9 cellular contexts compared by ENCODE assay signal in the genomic region with DNA sequence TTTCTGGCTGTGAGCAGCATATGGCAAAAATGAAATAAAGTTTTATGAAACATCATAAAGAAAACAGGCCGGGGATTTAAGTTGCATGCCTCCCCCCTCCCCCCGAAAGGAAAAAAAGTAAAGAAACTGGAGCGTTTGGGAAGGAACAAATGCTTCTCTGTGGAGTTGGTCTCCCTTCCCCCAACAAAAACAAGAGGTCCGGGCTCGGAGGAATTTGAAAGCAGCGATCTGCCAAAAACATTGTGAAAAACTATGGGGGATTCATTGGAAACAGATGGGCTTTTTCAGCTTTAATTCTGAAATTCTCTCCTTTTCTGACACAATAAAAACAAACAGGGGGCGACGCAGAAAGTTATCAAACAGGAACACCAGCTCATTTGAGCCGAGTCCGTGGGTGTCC. TPM values are rescaled to one million over a fixed set of nuclear protein-coding genes. Genes with fewer than 3 reads are reported as not detected.
DNase-seq lines count a peak whose midpoint lies in the region; ATAC-seq, FAIRE-seq and TF ChIP-seq lines count a peak whose summit lies in the region.
"Had no signal": no experiment of that assay in that cellular context is flagged by ENCODE, and none has a peak within 500 bp of the region (broad histone marks: within the 10 kb centered on the region; RNA-seq: fewer than 3 reads in every experiment).

No MANE protein-coding gene starts in this region.

- no peak for ATAC-seq in HG02623 (IDR thresholded peaks at IDR 0.05; ENCODE audit: unreplicated experiment)

- H3K9me3 Mint-ChIP-seq in activated T-helper 1 cell treated with anti-CD3 and anti-CD28 coated beads, Interleukin-12 subunit alpha, Interleukin-12 subunit beta, Interleukin-2, Interleukin-4 antibody, amounts not matched to agents 30 ng/mL and 10 ng/mL and 1 ng/mL, durations not matched to agents 14 hours and 24 hours and 36 hours, result no peaks in the 10 kb centered on the region

- intact Hi-C loops in activated T-helper 1 cell treated with anti-CD3 and anti-CD28 coated beads, Interleukin-12 subunit alpha, Interleukin-12 subunit beta, Interleukin-2, Interleukin-4 antibody, amounts not matched to agents 30 ng/mL and 10 ng/mL and 1 ng/mL, durations not matched to agents 14 hours and 24 hours and 36 hours (cut with micrococcal nuclease), result no loop called here

- H3K4me3 Mint-ChIP-seq in activated T-helper 1 cell treated with anti-CD3 and anti-CD28 coated beads, Interleukin-12 subunit alpha, Interleukin-12 subunit beta, Interleukin-2, Interleukin-4 antibody, amounts not matched to agents 30 ng/mL and 10 ng/mL and 1 ng/mL, durations not matched to agents 14 hours and 24 hours and 36 hours, result peak overlapping the region; percentile 64

- H3K36me3 Mint-ChIP-seq in activated T-helper 1 cell treated with anti-CD3 and anti-CD28 coated beads, Interleukin-12 subunit alpha, Interleukin-12 subunit beta, Interleukin-2, Interleukin-4 antibody, amounts not matched to agents 30 ng/mL and 10 ng/mL and 1 ng/mL, durations not matched to agents 14 hours and 24 hours and 36 hours (ENCODE audit: low read depth), result no peaks in the 10 kb centered on the region

- FAIRE-seq in GM12891 (lab: Jason Lieb, UNC), result no peak
- FAIRE-seq: islet of Langerhans had no signal

- no peak overlapping the region for H3K27ac Mint-ChIP-seq in activated T-helper 1 cell treated with anti-CD3 and anti-CD28 coated beads, Interleukin-12 subunit alpha, Interleukin-12 subunit beta, Interleukin-2, Interleukin-4 antibody, amounts not matched to agents 30 ng/mL and 10 ng/mL and 1 ng/mL, durations not matched to agents 14 hours and 24 hours and 36 hours

- DNase-seq in GM04503 (ENCODE audit: low read depth) (peak; percentile 8), hepatic stellate cell (ENCODE audit: low spot score) (peak; percentile 44), skeletal muscle cell (ENCODE audit: low read depth) (peak; percentile 24), NCI-H1694 (lab: John Stamatoyannopoulos, UW) (no peak), NCI-H1092 treated with DMSO at 0.1 percent for 48 hours (lab: John Stamatoyannopoulos, UW) (no peak), GM12891 (ENCODE audit: insufficient read length, low spot score) (no peak)
- no peak for DNase-seq in activated T-helper 1 cell treated with anti-CD3 and anti-CD28 coated beads, Interleukin-12 subunit alpha, Interleukin-12 subunit beta, Interleukin-2, Interleukin-4 antibody, amounts not matched to agents 30 ng/mL and 10 ng/mL and 1 ng/mL, durations not matched to agents 14 hours and 24 hours and 36 hours (ENCODE audit: low spot score)

- peaks cover 50% of the 10 kb centered on the region for H3K27me3 Mint-ChIP-seq in activated T-helper 1 cell treated with anti-CD3 and anti-CD28 coated beads, Interleukin-12 subunit alpha, Interleukin-12 subunit beta, Interleukin-2, Interleukin-4 antibody, amounts not matched to agents 30 ng/mL and 10 ng/mL and 1 ng/mL, durations not matched to agents 14 hours and 24 hours and 36 hours (ENCODE audit: insufficient read depth)

- H3K4me3 ChIP-seq in skeletal muscle cell (ENCODE audit: low read depth, low read length), result peak overlapping the region; percentile 67

- peaks cover 6% of the 10 kb centered on the region for H3K4me1 Mint-ChIP-seq in activated T-helper 1 cell treated with anti-CD3 and anti-CD28 coated beads, Interleukin-12 subunit alpha, Interleukin-12 subunit beta, Interleukin-2, Interleukin-4 antibody, amounts not matched to agents 30 ng/mL and 10 ng/mL and 1 ng/mL, durations not matched to agents 14 hours and 24 hours and 36 hours (ENCODE audit: low read depth)

- no peak for TF ChIP-seq POLR2A in GM12891 (IDR thresholded peaks at IDR 0.05; ENCODE audit: low read depth, low read length)

TF ChIP-seq in GM12891, 5 proteins besides CTCF, POLR2A, EP300 and RAD21:
- TF ChIP-seq SPI1 (IDR thresholded peaks at IDR 0.05; ENCODE audit: low read depth, low read length), result no peak
- no peak for TF ChIP-seq POU2F2 (IDR thresholded peaks at IDR 0.05; ENCODE audit: low read depth, low read length)
- TF ChIP-seq POLR2AphosphoS5 (IDR thresholded peaks at IDR 0.05; ENCODE audit: low read depth, low read length), result no peak
- no peak for TF ChIP-seq PAX5 (IDR thresholded peaks at IDR 0.05; ENCODE audit: insufficient read depth, low read length, severe bottlenecking)
- no peak for TF ChIP-seq TAF1 (IDR thresholded peaks at IDR 0.05; ENCODE audit: low read depth, low read length)

RNA-seq across cellular contexts. Expression of gene RGMA, which starts 17.0 kb away (rescaled TPM):
- 0.34 and 0.54 TPM in 2 replicates for total RNA-seq in activated T-helper 1 cell treated with anti-CD3 and anti-CD28 coated beads, Interleukin-12 subunit alpha, Interleukin-12 subunit beta, Interleukin-2, Interleukin-4 antibody, amounts not matched to agents 30 ng/mL and 10 ng/mL and 1 ng/mL, durations not matched to agents 14 hours and 24 hours and 36 hours
- polyA plus RNA-seq in GM12891 (2012; ENCODE audit: low read depth, missing spikeins), result not detected

Comparison
In these comparisons a context has a peak if more than half of its experiments do, and no peak if none do; other contexts are left out.
1. DNase-seq: peak in GM04503 (single experiment), hepatic stellate cell (single experiment) and skeletal muscle cell (single experiment); none in activated T-helper 1 cell treated with anti-CD3 and anti-CD28 coated beads, Interleukin-12 subunit alpha, Interleukin-12 subunit beta, Interleukin-2, Interleukin-4 antibody, amounts not matched to agents 30 ng/mL and 10 ng/mL and 1 ng/mL, durations not matched to agents 14 hours and 24 hours and 36 hours (single experiment), NCI-H1694 (single experiment), NCI-H1092 treated with DMSO at 0.1 percent for 48 hours (single experiment) and GM12891 (single experiment).